Comparison of ENCODE assay signal across 1 cellular context in the genomic region with DNA sequence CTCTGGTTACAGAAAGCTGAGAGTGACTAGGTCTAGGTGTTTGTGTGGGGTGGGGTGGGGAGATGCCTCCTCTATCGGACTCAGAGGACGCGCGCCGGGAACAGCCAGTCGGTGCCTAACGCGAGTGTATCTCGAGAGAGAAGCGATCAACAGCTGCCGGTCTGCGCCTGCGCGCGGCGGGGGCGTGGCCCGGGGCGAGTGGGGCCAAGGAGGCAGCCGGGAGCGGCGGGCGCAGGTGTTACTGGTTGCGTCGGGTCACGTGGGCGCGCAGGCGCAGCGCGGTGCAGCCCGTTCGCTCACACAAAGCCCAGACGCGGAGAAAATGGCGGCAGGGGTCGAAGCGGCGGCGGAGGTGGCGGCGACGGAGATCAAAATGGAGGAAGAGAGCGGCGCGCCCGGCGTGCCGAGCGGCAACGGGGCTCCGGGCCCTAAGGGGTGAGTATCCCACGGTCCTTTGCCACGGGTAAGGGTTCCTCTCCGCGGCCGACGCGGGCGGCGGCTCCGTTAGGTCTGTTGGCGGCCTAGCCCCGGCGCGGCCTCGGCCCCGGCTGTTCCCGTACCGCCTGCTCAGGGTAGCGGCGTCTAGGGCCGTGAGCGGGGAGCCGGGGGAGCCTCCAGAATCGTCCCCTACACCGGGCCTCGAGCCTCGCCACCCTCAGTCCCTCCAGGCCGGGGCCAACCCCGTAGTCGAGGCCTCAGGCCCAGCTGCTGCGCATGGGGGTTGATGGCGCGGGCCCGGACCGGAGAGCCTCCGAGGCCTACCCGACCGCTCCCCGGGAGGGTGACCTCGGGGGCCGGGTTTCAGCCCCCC.
TF ChIP-seq lines count a peak whose summit lies in the region.

A gene with protein sequence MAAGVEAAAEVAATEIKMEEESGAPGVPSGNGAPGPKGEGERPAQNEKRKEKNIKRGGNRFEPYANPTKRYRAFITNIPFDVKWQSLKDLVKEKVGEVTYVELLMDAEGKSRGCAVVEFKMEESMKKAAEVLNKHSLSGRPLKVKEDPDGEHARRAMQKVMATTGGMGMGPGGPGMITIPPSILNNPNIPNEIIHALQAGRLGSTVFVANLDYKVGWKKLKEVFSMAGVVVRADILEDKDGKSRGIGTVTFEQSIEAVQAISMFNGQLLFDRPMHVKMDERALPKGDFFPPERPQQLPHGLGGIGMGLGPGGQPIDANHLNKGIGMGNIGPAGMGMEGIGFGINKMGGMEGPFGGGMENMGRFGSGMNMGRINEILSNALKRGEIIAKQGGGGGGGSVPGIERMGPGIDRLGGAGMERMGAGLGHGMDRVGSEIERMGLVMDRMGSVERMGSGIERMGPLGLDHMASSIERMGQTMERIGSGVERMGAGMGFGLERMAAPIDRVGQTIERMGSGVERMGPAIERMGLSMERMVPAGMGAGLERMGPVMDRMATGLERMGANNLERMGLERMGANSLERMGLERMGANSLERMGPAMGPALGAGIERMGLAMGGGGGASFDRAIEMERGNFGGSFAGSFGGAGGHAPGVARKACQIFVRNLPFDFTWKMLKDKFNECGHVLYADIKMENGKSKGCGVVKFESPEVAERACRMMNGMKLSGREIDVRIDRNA (plus strand): TSS at position 299 of the 811 bp plus-strand sequence. CDS start 24 bp downstream, at position 323.

TF ChIP-seq in HepG2, 621 proteins besides CTCF, POLR2A, EP300 and RAD21 (continued from another document and continues in another):
- TF ChIP-seq, protein P1, sequence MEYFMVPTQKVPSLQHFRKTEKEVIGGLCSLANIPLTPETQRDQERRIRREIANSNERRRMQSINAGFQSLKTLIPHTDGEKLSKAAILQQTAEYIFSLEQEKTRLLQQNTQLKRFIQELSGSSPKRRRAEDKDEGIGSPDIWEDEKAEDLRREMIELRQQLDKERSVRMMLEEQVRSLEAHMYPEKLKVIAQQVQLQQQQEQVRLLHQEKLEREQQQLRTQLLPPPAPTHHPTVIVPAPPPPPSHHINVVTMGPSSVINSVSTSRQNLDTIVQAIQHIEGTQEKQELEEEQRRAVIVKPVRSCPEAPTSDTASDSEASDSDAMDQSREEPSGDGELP (IDR thresholded peaks at IDR 0.05; ENCODE audit: borderline replicate concordance, low read depth): no peak
- TF ChIP-seq RBM22 (optimal IDR thresholded peaks at IDR 0.05; ENCODE audit: low read length) (no peak), ZNF180 (CRISPR knock-in tag; IDR thresholded peaks at IDR 0.05; ENCODE audit: borderline replicate concordance, low read depth) (peak; percentile 27; the same call in 1 of the 2 replicates), KMT2A (CRISPR knock-in tag; IDR thresholded peaks at IDR 0.05) (peak; percentile 55; the same call in 1 of the 2 replicates), GMEB2 (CRISPR knock-in tag; IDR thresholded peaks at IDR 0.05; ENCODE audit: low read depth) (no peak), NR2F2 (IDR thresholded peaks at IDR 0.05; ENCODE audit: borderline replicate concordance, low read depth) (no peak), ZNF12 (CRISPR knock-in tag; IDR thresholded peaks at IDR 0.05) (no peak), ZNF709 (CRISPR knock-in tag; IDR thresholded peaks at IDR 0.05) (peak; percentile 63; the same call in 1 of the 2 replicates), ZNF275 (CRISPR knock-in tag; IDR thresholded peaks at IDR 0.05; ENCODE audit: borderline replicate concordance) (0 out of 2 replicates have a peak, but pooled peaks have one; percentile 68), ZNF510 (CRISPR knock-in tag; IDR thresholded peaks at IDR 0.05; ENCODE audit: low read depth) (no peak), HMG20A (CRISPR knock-in tag; IDR thresholded peaks at IDR 0.05; ENCODE audit: borderline replicate concordance) (no peak), POLR2AphosphoS5 (IDR thresholded peaks at IDR 0.05; ENCODE audit: low read depth, low read length) (peak; percentile 88), ZNF326 (CRISPR knock-in tag; IDR thresholded peaks at IDR 0.05; ENCODE audit: borderline replicate concordance) (no peak), SPEN (CRISPR knock-in tag; IDR thresholded peaks at IDR 0.05; ENCODE audit: low read depth) (peak; percentile 79; the same call in 1 of the 2 replicates), ZNF224 (CRISPR knock-in tag; IDR thresholded peaks at IDR 0.05) (no peak; the same call in 1 of the 2 replicates), HOXA5 (CRISPR knock-in tag; IDR thresholded peaks at IDR 0.05) (peak; percentile 85; the same call in 1 of the 2 replicates), MEF2D (CRISPR knock-in tag; IDR thresholded peaks at IDR 0.05) (no peak; the same call in 1 of the 2 replicates), ZSCAN21 (CRISPR knock-in tag; IDR thresholded peaks at IDR 0.05; ENCODE audit: borderline replicate concordance) (peak; percentile 61; the same call in 1 of the 2 replicates), FOXA3 (CRISPR knock-in tag; IDR thresholded peaks at IDR 0.05) (no peak; the same call in 1 of the 2 replicates), ZNF557 (CRISPR knock-in tag; IDR thresholded peaks at IDR 0.05) (peak; percentile 82; the same call in 1 of the 2 replicates), ISL2 (CRISPR knock-in tag; IDR thresholded peaks at IDR 0.05) (0 out of 2 replicates have a peak, but pooled peaks have one; percentile 13), TCF12 (IDR thresholded peaks at IDR 0.05) (no peak), TCF12 (CRISPR knock-in tag; IDR thresholded peaks at IDR 0.05) (0 out of 2 replicates have a peak, but pooled peaks have one; percentile 23), PPARG (CRISPR knock-in tag; conservative IDR thresholded peaks at IDR 0.05) (no peak), ZNF121 (CRISPR knock-in tag; IDR thresholded peaks at IDR 0.05) (no peak; the same call in 1 of the 2 replicates), RELA (CRISPR knock-in tag; IDR thresholded peaks at IDR 0.05) (0 out of 2 replicates have a peak, but pooled peaks have one; percentile 65), ZBTB20 (CRISPR knock-in tag; IDR thresholded peaks at IDR 0.05; ENCODE audit: borderline replicate concordance, low read depth) (no peak), ZNF776 (CRISPR knock-in tag; IDR thresholded peaks at IDR 0.05) (peak; percentile 86), FOXA1 (IDR thresholded peaks at IDR 0.05) (no peak), FOXA1 (CRISPR knock-in tag; IDR thresholded peaks at IDR 0.05) (0 out of 2 replicates have a peak, but pooled peaks have one; percentile 3), JUND (CRISPR knock-in tag; IDR thresholded peaks at IDR 0.05) (no peak), HOXA3 (CRISPR knock-in tag; IDR thresholded peaks at IDR 0.05) (peak; percentile 92)
- TF ChIP-seq, protein P2, sequence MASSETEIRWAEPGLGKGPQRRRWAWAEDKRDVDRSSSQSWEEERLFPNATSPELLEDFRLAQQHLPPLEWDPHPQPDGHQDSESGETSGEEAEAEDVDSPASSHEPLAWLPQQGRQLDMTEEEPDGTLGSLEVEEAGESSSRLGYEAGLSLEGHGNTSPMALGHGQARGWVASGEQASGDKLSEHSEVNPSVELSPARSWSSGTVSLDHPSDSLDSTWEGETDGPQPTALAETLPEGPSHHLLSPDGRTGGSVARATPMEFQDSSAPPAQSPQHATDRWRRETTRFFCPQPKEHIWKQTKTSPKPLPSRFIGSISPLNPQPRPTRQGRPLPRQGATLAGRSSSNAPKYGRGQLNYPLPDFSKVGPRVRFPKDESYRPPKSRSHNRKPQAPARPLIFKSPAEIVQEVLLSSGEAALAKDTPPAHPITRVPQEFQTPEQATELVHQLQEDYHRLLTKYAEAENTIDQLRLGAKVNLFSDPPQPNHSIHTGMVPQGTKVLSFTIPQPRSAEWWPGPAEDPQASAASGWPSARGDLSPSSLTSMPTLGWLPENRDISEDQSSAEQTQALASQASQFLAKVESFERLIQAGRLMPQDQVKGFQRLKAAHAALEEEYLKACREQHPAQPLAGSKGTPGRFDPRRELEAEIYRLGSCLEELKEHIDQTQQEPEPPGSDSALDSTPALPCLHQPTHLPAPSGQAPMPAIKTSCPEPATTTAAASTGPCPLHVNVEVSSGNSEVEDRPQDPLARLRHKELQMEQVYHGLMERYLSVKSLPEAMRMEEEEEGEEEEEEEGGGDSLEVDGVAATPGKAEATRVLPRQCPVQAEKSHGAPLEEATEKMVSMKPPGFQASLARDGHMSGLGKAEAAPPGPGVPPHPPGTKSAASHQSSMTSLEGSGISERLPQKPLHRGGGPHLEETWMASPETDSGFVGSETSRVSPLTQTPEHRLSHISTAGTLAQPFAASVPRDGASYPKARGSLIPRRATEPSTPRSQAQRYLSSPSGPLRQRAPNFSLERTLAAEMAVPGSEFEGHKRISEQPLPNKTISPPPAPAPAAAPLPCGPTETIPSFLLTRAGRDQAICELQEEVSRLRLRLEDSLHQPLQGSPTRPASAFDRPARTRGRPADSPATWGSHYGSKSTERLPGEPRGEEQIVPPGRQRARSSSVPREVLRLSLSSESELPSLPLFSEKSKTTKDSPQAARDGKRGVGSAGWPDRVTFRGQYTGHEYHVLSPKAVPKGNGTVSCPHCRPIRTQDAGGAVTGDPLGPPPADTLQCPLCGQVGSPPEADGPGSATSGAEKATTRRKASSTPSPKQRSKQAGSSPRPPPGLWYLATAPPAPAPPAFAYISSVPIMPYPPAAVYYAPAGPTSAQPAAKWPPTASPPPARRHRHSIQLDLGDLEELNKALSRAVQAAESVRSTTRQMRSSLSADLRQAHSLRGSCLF (CRISPR knock-in tag; IDR thresholded peaks at IDR 0.05; ENCODE audit: borderline replicate concordance): 0 out of 2 replicates have a peak, but pooled peaks have one; percentile 60
- TF ChIP-seq, protein P3, sequence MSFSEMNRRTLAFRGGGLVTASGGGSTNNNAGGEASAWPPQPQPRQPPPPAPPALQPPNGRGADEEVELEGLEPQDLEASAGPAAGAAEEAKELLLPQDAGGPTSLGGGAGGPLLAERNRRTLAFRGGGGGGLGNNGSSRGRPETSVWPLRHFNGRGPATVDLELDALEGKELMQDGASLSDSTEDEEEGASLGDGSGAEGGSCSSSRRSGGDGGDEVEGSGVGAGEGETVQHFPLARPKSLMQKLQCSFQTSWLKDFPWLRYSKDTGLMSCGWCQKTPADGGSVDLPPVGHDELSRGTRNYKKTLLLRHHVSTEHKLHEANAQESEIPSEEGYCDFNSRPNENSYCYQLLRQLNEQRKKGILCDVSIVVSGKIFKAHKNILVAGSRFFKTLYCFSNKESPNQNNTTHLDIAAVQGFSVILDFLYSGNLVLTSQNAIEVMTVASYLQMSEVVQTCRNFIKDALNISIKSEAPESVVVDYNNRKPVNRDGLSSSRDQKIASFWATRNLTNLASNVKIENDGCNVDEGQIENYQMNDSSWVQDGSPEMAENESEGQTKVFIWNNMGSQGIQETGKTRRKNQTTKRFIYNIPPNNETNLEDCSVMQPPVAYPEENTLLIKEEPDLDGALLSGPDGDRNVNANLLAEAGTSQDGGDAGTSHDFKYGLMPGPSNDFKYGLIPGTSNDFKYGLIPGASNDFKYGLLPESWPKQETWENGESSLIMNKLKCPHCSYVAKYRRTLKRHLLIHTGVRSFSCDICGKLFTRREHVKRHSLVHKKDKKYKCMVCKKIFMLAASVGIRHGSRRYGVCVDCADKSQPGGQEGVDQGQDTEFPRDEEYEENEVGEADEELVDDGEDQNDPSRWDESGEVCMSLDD (CRISPR knock-in tag; IDR thresholded peaks at IDR 0.05; ENCODE audit: borderline replicate concordance): no peak
- TF ChIP-seq, protein P4, sequence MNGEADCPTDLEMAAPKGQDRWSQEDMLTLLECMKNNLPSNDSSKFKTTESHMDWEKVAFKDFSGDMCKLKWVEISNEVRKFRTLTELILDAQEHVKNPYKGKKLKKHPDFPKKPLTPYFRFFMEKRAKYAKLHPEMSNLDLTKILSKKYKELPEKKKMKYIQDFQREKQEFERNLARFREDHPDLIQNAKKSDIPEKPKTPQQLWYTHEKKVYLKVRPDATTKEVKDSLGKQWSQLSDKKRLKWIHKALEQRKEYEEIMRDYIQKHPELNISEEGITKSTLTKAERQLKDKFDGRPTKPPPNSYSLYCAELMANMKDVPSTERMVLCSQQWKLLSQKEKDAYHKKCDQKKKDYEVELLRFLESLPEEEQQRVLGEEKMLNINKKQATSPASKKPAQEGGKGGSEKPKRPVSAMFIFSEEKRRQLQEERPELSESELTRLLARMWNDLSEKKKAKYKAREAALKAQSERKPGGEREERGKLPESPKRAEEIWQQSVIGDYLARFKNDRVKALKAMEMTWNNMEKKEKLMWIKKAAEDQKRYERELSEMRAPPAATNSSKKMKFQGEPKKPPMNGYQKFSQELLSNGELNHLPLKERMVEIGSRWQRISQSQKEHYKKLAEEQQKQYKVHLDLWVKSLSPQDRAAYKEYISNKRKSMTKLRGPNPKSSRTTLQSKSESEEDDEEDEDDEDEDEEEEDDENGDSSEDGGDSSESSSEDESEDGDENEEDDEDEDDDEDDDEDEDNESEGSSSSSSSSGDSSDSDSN (CRISPR knock-in tag; IDR thresholded peaks at IDR 0.05): peak; percentile 82
- TF ChIP-seq, protein P5, sequence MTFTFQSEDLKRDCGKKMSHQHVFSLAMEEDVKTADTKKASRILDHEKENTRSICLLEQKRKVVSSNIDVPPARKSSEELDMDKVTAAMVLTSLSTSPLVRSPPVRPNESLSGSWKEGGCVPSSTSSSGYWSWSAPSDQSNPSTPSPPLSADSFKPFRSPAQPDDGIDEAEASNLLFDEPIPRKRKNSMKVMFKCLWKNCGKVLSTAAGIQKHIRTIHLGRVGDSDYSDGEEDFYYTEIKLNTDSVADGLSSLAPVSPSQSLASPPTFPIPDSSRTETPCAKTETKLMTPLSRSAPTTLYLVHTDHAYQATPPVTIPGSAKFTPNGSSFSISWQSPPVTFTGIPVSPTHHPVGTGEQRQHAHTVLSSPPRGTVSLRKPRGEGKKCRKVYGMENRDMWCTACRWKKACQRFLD (CRISPR knock-in tag; IDR thresholded peaks at IDR 0.05; ENCODE audit: borderline replicate concordance): peak; percentile 85; the same call in 1 of the 2 replicates
